In genomic region chr2:118012778-118013177, GRCh38 we compare ENCODE assay signal across 8 cellular contexts. TPM values are rescaled to one million over a fixed set of nuclear protein-coding genes. Genes with fewer than 3 reads are reported as not detected.
A peak's percentile ranks its signal among the peaks of the same experiment; 100 is the strongest.
DNase-seq lines count a peak whose midpoint lies in the region; ATAC-seq, FAIRE-seq and TF ChIP-seq lines count a peak whose summit lies in the region.

No MANE protein-coding gene starts in this region.

- 40 to 43% methylated on average over 3 to 5 of the region's 6 CpGs for whole genome bisulfite sequencing in mesodermal cell (ENCODE audit: insufficient coverage in 2 of 2), 2 experiments

- H3K4me1 ChIP-seq in left ventricle myocardium inferior: peaks cover 48% of the 10 kb centered on the region
- H3K4me1 ChIP-seq in mesodermal cell (ENCODE audit: control insufficient read depth, insufficient read depth, low read length, poor library complexity, severe bottlenecking): peaks cover 2% of the 10 kb centered on the region

- in situ Hi-C loops in GM13977 (cut with MboI; ENCODE audit: low pct_unique_long_range_greater_than_20kb, low sequenced_read_pairs, unreplicated experiment): no loop called here

- peaks cover 13% of the 10 kb centered on the region for H3K36me3 ChIP-seq in left ventricle myocardium inferior
- peaks cover 12% of the 10 kb centered on the region for H3K36me3 ChIP-seq in mesodermal cell (ENCODE audit: control insufficient read depth, insufficient read depth, low read length)

- FAIRE-seq in urothelium cell line (lab: Jason Lieb, UNC): peak; percentile 23

- peaks cover 13% of the 10 kb centered on the region for H3K36me3 Mint-ChIP-seq in brain

- H3K27ac ChIP-seq in left ventricle myocardium inferior (replicated peaks): peak overlapping the region; percentile 94
- no peak overlapping the region for H3K27ac ChIP-seq in mesodermal cell (ENCODE audit: low read depth, low read length, severe bottlenecking)

- peaks cover 31% of the 10 kb centered on the region for H3K4me1 Mint-ChIP-seq in brain

- peaks cover 17% of the 10 kb centered on the region for H3K27me3 Mint-ChIP-seq in brain

- no peak for DNase-seq in left ventricle myocardium inferior
- no peak for DNase-seq in left ventricle myocardium superior
- DNase-seq in urothelium cell line (ENCODE audit: low spot score): no peak
- DNase-seq in medulla oblongata (ENCODE audit: extremely low spot score): no peak
- no peak for DNase-seq in GM13977 (ENCODE audit: low spot score)

- no peak for ATAC-seq in left ventricle myocardium superior
- no peak for ATAC-seq in GM21576 (IDR thresholded peaks at IDR 0.05; ENCODE audit: unreplicated experiment)

- TF ChIP-seq CTCF in left ventricle myocardium inferior (IDR thresholded peaks at IDR 0.05; ENCODE audit: borderline replicate concordance) (no peak), brain (conservative IDR thresholded peaks at IDR 0.05) (no peak), GM13977 (IDR thresholded peaks at IDR 0.05; ENCODE audit: extremely low read depth, insufficient read depth, missing control alignments) (no peak)

- peak overlapping the region; percentile 87 to 98 (median 93) for H3K4me3 Mint-ChIP-seq in brain

- H3K27ac Mint-ChIP-seq in brain: peak overlapping the region; percentile 12 to 77 (median 73)

- H3K4me3 ChIP-seq in left ventricle myocardium inferior (peak overlapping the region; percentile 99), mesodermal cell (ENCODE audit: extremely low read depth, insufficient read depth, low read length, poor library complexity, severe bottlenecking) (peak overlapping the region; percentile 91)

- intact Hi-C loops in left ventricle myocardium inferior (cut with micrococcal nuclease): no loop called here
- intact Hi-C loops in left ventricle myocardium superior (cut with micrococcal nuclease): no loop called here

- peaks cover 0 to 3% (median 0%) of the 10 kb centered on the region in 5 experiments for H3K9me3 Mint-ChIP-seq in brain

- H3K9me3 ChIP-seq in left ventricle myocardium inferior (replicated peaks): no peaks in the 10 kb centered on the region
- H3K9me3 ChIP-seq in mesodermal cell (ENCODE audit: control insufficient read depth, low read length): no peaks in the 10 kb centered on the region

- H3K27me3 ChIP-seq in left ventricle myocardium inferior (ENCODE audit: low read depth): no peaks in the 10 kb centered on the region

RNA-seq across cellular contexts. Expression of gene CCDC93, which starts 1.1 kb away (rescaled TPM):
- total RNA-seq in left ventricle myocardium inferior (22.8 TPM), left ventricle myocardium superior (25.2 TPM)
- 6.4 TPM for polyA plus RNA-seq in brain (ENCODE audit: insufficient read depth, low read depth, low replicate concordance)
- 23.0 TPM for polyA plus RNA-seq in mesodermal cell (2013, experiment 1 of 2)
- 20.3 TPM for polyA plus RNA-seq in mesodermal cell (2013, experiment 2 of 2)
